22 cellular contexts compared by ENCODE assay signal in genomic region chr1:247638781-247639180, GRCh38. TPM values are rescaled to one million over a fixed set of nuclear protein-coding genes. Genes with fewer than 3 reads are reported as not detected.
DNase-seq lines count a peak whose midpoint lies in the region; ATAC-seq and TF ChIP-seq lines count a peak whose summit lies in the region.
"Had no signal": no experiment of that assay in that cellular context is flagged by ENCODE, and none has a peak within 500 bp of the region (broad histone marks: within the 10 kb centered on the region; RNA-seq: fewer than 3 reads in every experiment).

No MANE protein-coding gene starts in this region.

- no peak overlapping the region for H3K27ac ChIP-seq in mesenchymal stem cell (ENCODE audit: low read length, poor library complexity, severe bottlenecking)
- H3K27ac ChIP-seq in lower lobe of right lung: no peak overlapping the region

- intact Hi-C loops in lower lobe of right lung (cut with DNase I): no loop called here

- no peak overlapping the region for H2BK15ac ChIP-seq in mesenchymal stem cell (ENCODE audit: low read depth, poor library complexity, severe bottlenecking)

- no peak overlapping the region for H4K91ac ChIP-seq in mesenchymal stem cell (ENCODE audit: low read length)

- H3K79me1 ChIP-seq in mesenchymal stem cell (replicated peaks; ENCODE audit: low read length, poor library complexity, severe bottlenecking): no peaks in the 10 kb centered on the region

- H3K4me1 ChIP-seq in mesenchymal stem cell (ENCODE audit: control insufficient read depth, insufficient read depth, low read depth, low read length) (peaks cover 5% of the 10 kb centered on the region), lower lobe of right lung (no peaks in the 10 kb centered on the region)
- H3K4me1 ChIP-seq: adrenal gland, Peyer's patch, uterus had no signal

- H3K18ac ChIP-seq in mesenchymal stem cell (ENCODE audit: low read depth in 1 of 2, low read length in 2 of 2): no peak overlapping the region

- no peak overlapping the region for H2BK120ac ChIP-seq in mesenchymal stem cell (ENCODE audit: low read depth, low read length)

- no peak overlapping the region for H2AFZ ChIP-seq in mesenchymal stem cell (ENCODE audit: low read depth, low read length)

- no peak for ATAC-seq in activated naive CD8-positive, alpha-beta T cell treated with anti-CD3 and anti-CD28 coated beads, Interleukin-2, amount 50 U/mL, for 24 hours
- ATAC-seq in stimulated activated naive B cell treated with anti-CD40 and anti-IgM and Interleukin-4, amounts not matched to agents 10 μg/mL and 1 μg/mL and 100 μg/mL, for 72 hours (replicated peaks): no peak
- no peak for ATAC-seq in lower lobe of right lung

- TF ChIP-seq CTCF in lower lobe of right lung (IDR thresholded peaks at IDR 0.05): no peak

- no peaks in the 10 kb centered on the region for H3K36me3 Mint-ChIP-seq in T-helper 2 cell treated with Interferon-gamma antibody and Interleukin-4, amounts not matched to agents 5 μg/mL and 100 μg/mL, for 36 hours (ENCODE audit: low read depth)
- peaks cover 2% of the 10 kb centered on the region for H3K36me3 Mint-ChIP-seq in activated naive CD8-positive, alpha-beta T cell treated with anti-CD3 and anti-CD28 coated beads, Interleukin-2, amount 50 U/mL, for 24 hours (ENCODE audit: low read depth)
- H3K36me3 Mint-ChIP-seq in stimulated activated naive B cell treated with anti-CD40 and anti-IgM and Interleukin-4, amounts not matched to agents 10 μg/mL and 1 μg/mL and 100 μg/mL, for 72 hours: no peaks in the 10 kb centered on the region
- H3K36me3 Mint-ChIP-seq: activated CD4-positive, alpha-beta memory T cell treated with anti-CD3 and anti-CD28 coated beads for 36 hours; CD8-positive, alpha-beta T cell had no signal

- no peak overlapping the region for H2BK12ac ChIP-seq in mesenchymal stem cell (ENCODE audit: low read length in 2 of 2)

- no peaks in the 10 kb centered on the region for H3K9me3 Mint-ChIP-seq in T-helper 2 cell treated with Interferon-gamma antibody and Interleukin-4, amounts not matched to agents 5 μg/mL and 100 μg/mL, for 36 hours
- H3K9me3 Mint-ChIP-seq in activated naive CD8-positive, alpha-beta T cell treated with anti-CD3 and anti-CD28 coated beads, Interleukin-2, amount 50 U/mL, for 24 hours: peaks cover 8% of the 10 kb centered on the region
- H3K9me3 Mint-ChIP-seq in stimulated activated naive B cell treated with anti-CD40 and anti-IgM and Interleukin-4, amounts not matched to agents 10 μg/mL and 1 μg/mL and 100 μg/mL, for 72 hours: peaks cover 0 to 5% of the 10 kb centered on the region in 2 donors
- H3K9me3 Mint-ChIP-seq: CD8-positive, alpha-beta T cell had no signal

- H2BK5ac ChIP-seq in mesenchymal stem cell (ENCODE audit: low read depth, low read length, poor library complexity, severe bottlenecking): no peak overlapping the region

- no peak overlapping the region for H3K23ac ChIP-seq in mesenchymal stem cell (ENCODE audit: low read length in 2 of 2)

- H3K36me3 ChIP-seq in mesenchymal stem cell (ENCODE audit: control insufficient read depth in 1 of 2, insufficient read depth in 2 of 2, low read depth in 1 of 2, low read length in 2 of 2) (no peaks in the 10 kb centered on the region), lower lobe of right lung (no peaks in the 10 kb centered on the region)
- H3K36me3 ChIP-seq: adrenal gland, Peyer's patch, stomach, uterus had no signal

- no peak for DNase-seq in T-helper 2 cell treated with Interferon-gamma antibody and Interleukin-4, amounts not matched to agents 5 μg/mL and 100 μg/mL, for 36 hours (ENCODE audit: low spot score)
- DNase-seq in T-helper 2 cell (no peak), mesenchymal stem cell (no peak), NCI-H1436 (lab: John Stamatoyannopoulos, UW) (no peak), lower lobe of right lung (no peak), KBM-7 (no peak)
- DNase-seq in activated naive CD8-positive, alpha-beta T cell treated with anti-CD3 and anti-CD28 coated beads, Interleukin-2, amount 50 U/mL, for 24 hours: no peak
- DNase-seq in stimulated activated naive B cell treated with anti-CD40 and anti-IgM and Interleukin-4, amounts not matched to agents 10 μg/mL and 1 μg/mL and 100 μg/mL, for 72 hours: no peak
- DNase-seq: foreskin fibroblast, NCI-H1105 treated with DMSO at 0.1 percent for 48 hours, NCI-H2171, nephron progenitor cell had no signal

- peaks cover 2% of the 10 kb centered on the region for H3K9me3 ChIP-seq in mesenchymal stem cell (ENCODE audit: control insufficient read depth, low read length)
- no peaks in the 10 kb centered on the region for H3K9me3 ChIP-seq in lower lobe of right lung
- H3K9me3 ChIP-seq: adrenal gland, uterus had no signal

- peak overlapping the region; percentile 84 for H3K9ac ChIP-seq in mesenchymal stem cell (ENCODE audit: low read length)

- H3K4me2 ChIP-seq in mesenchymal stem cell (ENCODE audit: low read length, poor library complexity, severe bottlenecking): peak overlapping the region; percentile 71

- H3K4ac ChIP-seq in mesenchymal stem cell (ENCODE audit: low read depth in 1 of 2, low read length in 2 of 2): no peak overlapping the region

- in situ Hi-C loops in KBM-7 (cut with MboI; ENCODE audit: low pct_unique_long_range_greater_than_20kb, low sequenced_read_pairs): no loop called here

- H4K8ac ChIP-seq in mesenchymal stem cell (ENCODE audit: low read length): no peak overlapping the region

- H3K4me1 Mint-ChIP-seq in T-helper 2 cell treated with Interferon-gamma antibody and Interleukin-4, amounts not matched to agents 5 μg/mL and 100 μg/mL, for 36 hours (ENCODE audit: low read depth): no peaks in the 10 kb centered on the region
- peaks cover 4% of the 10 kb centered on the region for H3K4me1 Mint-ChIP-seq in activated naive CD8-positive, alpha-beta T cell treated with anti-CD3 and anti-CD28 coated beads, Interleukin-2, amount 50 U/mL, for 24 hours
- H3K4me1 Mint-ChIP-seq in stimulated activated naive B cell treated with anti-CD40 and anti-IgM and Interleukin-4, amounts not matched to agents 10 μg/mL and 1 μg/mL and 100 μg/mL, for 72 hours: peaks cover 2 to 18% of the 10 kb centered on the region in 2 donors
- H3K4me1 Mint-ChIP-seq: nephron progenitor cell had no signal

- peak overlapping the region; percentile 50 for H3K4me3 Mint-ChIP-seq in T-helper 2 cell treated with Interferon-gamma antibody and Interleukin-4, amounts not matched to agents 5 μg/mL and 100 μg/mL, for 36 hours
- peak overlapping the region; percentile 43 for H3K4me3 Mint-ChIP-seq in activated naive CD8-positive, alpha-beta T cell treated with anti-CD3 and anti-CD28 coated beads, Interleukin-2, amount 50 U/mL, for 24 hours
- H3K4me3 Mint-ChIP-seq in stimulated activated naive B cell treated with anti-CD40 and anti-IgM and Interleukin-4, amounts not matched to agents 10 μg/mL and 1 μg/mL and 100 μg/mL, for 72 hours: peak overlapping the region; percentile 36 to 55
- H3K4me3 Mint-ChIP-seq: activated CD4-positive, alpha-beta memory T cell treated with anti-CD3 and anti-CD28 coated beads for 36 hours had no signal

- H3K27me3 ChIP-seq in mesenchymal stem cell (ENCODE audit: control insufficient read depth in 1 of 2, insufficient read depth in 1 of 2, low read length in 2 of 2) (no peaks in the 10 kb centered on the region), lower lobe of right lung (ENCODE audit: low read depth) (no peaks in the 10 kb centered on the region)
- H3K27me3 ChIP-seq: adrenal gland, Peyer's patch, uterus had no signal

- WGBS in mesenchymal stem cell: 79% methylated on average over 4 of the region's 6 CpGs

- H3K4me3 ChIP-seq in mesenchymal stem cell (ENCODE audit: insufficient read depth in 1 of 2, low read depth in 1 of 2, low read length in 2 of 2): peak overlapping the region in 1 of 2 experiments; percentile 65
- no peak overlapping the region for H3K4me3 ChIP-seq in lower lobe of right lung

- H2AK5ac ChIP-seq in mesenchymal stem cell (ENCODE audit: low read length, severe bottlenecking): no peak overlapping the region

- H3K14ac ChIP-seq in mesenchymal stem cell (ENCODE audit: low read length in 2 of 2): no peak overlapping the region

- peaks cover 4% of the 10 kb centered on the region for H3K27me3 Mint-ChIP-seq in T-helper 2 cell treated with Interferon-gamma antibody and Interleukin-4, amounts not matched to agents 5 μg/mL and 100 μg/mL, for 36 hours (ENCODE audit: low read depth)
- peaks cover 26% of the 10 kb centered on the region for H3K27me3 Mint-ChIP-seq in activated naive CD8-positive, alpha-beta T cell treated with anti-CD3 and anti-CD28 coated beads, Interleukin-2, amount 50 U/mL, for 24 hours
- H3K27me3 Mint-ChIP-seq in stimulated activated naive B cell treated with anti-CD40 and anti-IgM and Interleukin-4, amounts not matched to agents 10 μg/mL and 1 μg/mL and 100 μg/mL, for 72 hours: peaks cover 36 to 42% of the 10 kb centered on the region in 2 donors

- H3K27ac Mint-ChIP-seq in T-helper 2 cell treated with Interferon-gamma antibody and Interleukin-4, amounts not matched to agents 5 μg/mL and 100 μg/mL, for 36 hours: no peak overlapping the region
- no peak overlapping the region for H3K27ac Mint-ChIP-seq in activated naive CD8-positive, alpha-beta T cell treated with anti-CD3 and anti-CD28 coated beads, Interleukin-2, amount 50 U/mL, for 24 hours
- H3K27ac Mint-ChIP-seq in stimulated activated naive B cell treated with anti-CD40 and anti-IgM and Interleukin-4, amounts not matched to agents 10 μg/mL and 1 μg/mL and 100 μg/mL, for 72 hours: no peak overlapping the region
- H3K27ac Mint-ChIP-seq: activated CD4-positive, alpha-beta memory T cell treated with anti-CD3 and anti-CD28 coated beads for 36 hours; CD8-positive, alpha-beta T cell; nephron progenitor cell had no signal

RNA-seq across cellular contexts. Expression of gene OR2G3, which starts 33.4 kb away (rescaled TPM):
- polyA plus RNA-seq in mesenchymal stem cell (2013, experiment 1 of 2): not detected
- not detected for polyA plus RNA-seq in mesenchymal stem cell (2013, experiment 2 of 2)
- total RNA-seq in lower lobe of right lung: not detected
- total RNA-seq: A673; activated CD4-positive, alpha-beta memory T cell treated with anti-CD3 and anti-CD28 coated beads for 36 hours; adrenal gland; CD8-positive, alpha-beta T cell; endothelial cell of umbilical vein; liver; Peyer's patch; renal cortical epithelial cell; stomach; uterus had no signal
- polyA plus RNA-seq: adrenal gland, endothelial cell of umbilical vein, liver, stomach had no signal

RNA-seq across cellular contexts. Expression of gene OR13G1, which starts 40.8 kb away (rescaled TPM):
- not detected for polyA plus RNA-seq in mesenchymal stem cell (2013, experiment 1 of 2)
- not detected for polyA plus RNA-seq in mesenchymal stem cell (2013, experiment 2 of 2)
- not detected for total RNA-seq in lower lobe of right lung
- total RNA-seq: A673; activated CD4-positive, alpha-beta memory T cell treated with anti-CD3 and anti-CD28 coated beads for 36 hours; adrenal gland; CD8-positive, alpha-beta T cell; endothelial cell of umbilical vein; liver; Peyer's patch; renal cortical epithelial cell; stomach; uterus had no signal
- polyA plus RNA-seq: adrenal gland, endothelial cell of umbilical vein, liver, stomach had no signal

RNA-seq across cellular contexts. Expression of gene OR2G2, which starts 50.6 kb away (rescaled TPM):
- not detected for polyA plus RNA-seq in mesenchymal stem cell (2013, experiment 1 of 2)
- polyA plus RNA-seq in mesenchymal stem cell (2013, experiment 2 of 2): not detected
- not detected for total RNA-seq in lower lobe of right lung
- total RNA-seq: A673; activated CD4-positive, alpha-beta memory T cell treated with anti-CD3 and anti-CD28 coated beads for 36 hours; adrenal gland; CD8-positive, alpha-beta T cell; endothelial cell of umbilical vein; liver; Peyer's patch; renal cortical epithelial cell; stomach; uterus had no signal
- polyA plus RNA-seq: adrenal gland, endothelial cell of umbilical vein, liver, stomach had no signal
